ENCODE assay signal across 11 cellular contexts in the genomic region with DNA sequence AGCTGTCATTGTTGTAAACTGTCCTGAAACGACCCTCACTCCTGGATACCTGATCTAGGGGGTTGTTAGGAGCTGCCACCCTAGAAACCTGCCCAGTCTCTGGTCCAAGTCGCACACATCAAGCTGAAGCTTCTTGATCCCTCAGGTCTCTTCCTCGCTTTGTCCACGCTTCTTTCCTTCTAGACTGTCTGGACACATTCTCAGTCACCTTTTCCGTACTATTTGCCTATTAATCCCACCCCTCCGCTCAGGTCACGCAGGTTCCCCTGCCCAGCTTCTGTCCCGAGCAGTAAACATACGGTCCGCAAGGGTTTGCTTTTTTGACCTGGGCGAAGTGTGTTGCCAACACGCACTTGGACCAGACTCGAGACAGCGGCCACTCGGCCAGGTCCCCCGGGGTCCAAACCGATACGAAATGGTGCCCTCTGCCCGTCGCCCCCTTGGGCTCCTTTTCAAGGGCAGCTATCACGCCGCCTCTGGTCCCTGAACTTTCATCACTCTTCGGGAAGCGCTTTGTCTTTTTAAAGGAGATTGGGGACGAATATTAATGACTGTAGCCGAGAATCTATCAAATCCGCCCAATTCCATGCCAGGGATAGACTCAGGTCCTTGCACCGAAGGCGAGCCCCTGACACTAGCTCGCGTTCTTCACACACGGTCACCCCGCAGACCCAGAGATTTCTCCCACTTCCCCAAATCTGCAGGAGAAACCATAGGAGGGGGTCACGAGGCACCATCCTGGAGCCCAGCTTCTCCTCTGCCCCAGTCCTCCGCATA. TPM values are rescaled to one million over a fixed set of nuclear protein-coding genes. Genes with fewer than 3 reads are reported as not detected.
DNase-seq lines count a peak whose midpoint lies in the region; FAIRE-seq and TF ChIP-seq lines count a peak whose summit lies in the region.
"Had no signal": no experiment of that assay in that cellular context is flagged by ENCODE, and none has a peak within 500 bp of the region (broad histone marks: within the 10 kb centered on the region; RNA-seq: fewer than 3 reads in every experiment).

No MANE protein-coding gene starts in this region.

- FAIRE-seq in H54 (lab: Jason Lieb, UNC): no peak

- H3K27ac ChIP-seq in urinary bladder (ENCODE audit: low read depth): no peak overlapping the region
- H3K27ac ChIP-seq: SJSA1 had no signal

- TF ChIP-seq POLR2A in H54 (IDR thresholded peaks at IDR 0.05; ENCODE audit: low read depth, low read length): no peak

- no peak overlapping the region for H3K27ac Mint-ChIP-seq in nephron

- H3K4me1 Mint-ChIP-seq in nephron: peaks cover 6% of the 10 kb centered on the region

- peaks cover 56% of the 10 kb centered on the region for H3K27me3 Mint-ChIP-seq in nephron (ENCODE audit: low read depth)

- peaks cover 2% of the 10 kb centered on the region for H3K4me1 ChIP-seq in urinary bladder (ENCODE audit: insufficient read depth)
- H3K4me1 ChIP-seq: SJSA1 had no signal

- H3K4me3 ChIP-seq in fibroblast of the aortic adventitia (ENCODE audit: low read depth, low read length) (peak overlapping the region; percentile 74), urinary bladder (ENCODE audit: low read depth, low read length) (peak overlapping the region; percentile 23)
- H3K4me3 ChIP-seq: SJSA1 had no signal

- no peaks in the 10 kb centered on the region for H3K36me3 ChIP-seq in urinary bladder (ENCODE audit: insufficient read depth)
- H3K36me3 ChIP-seq: SJSA1 had no signal

- DNase-seq in NCI-H748 (lab: John Stamatoyannopoulos, UW; ENCODE audit: unreplicated experiment) (peak; percentile 66), NCI-H748 treated with DMSO at 0.1 percent for 48 hours (lab: John Stamatoyannopoulos, UW) (no peak), fibroblast of the aortic adventitia (ENCODE audit: low read depth) (no peak), NCI-H345 treated with DMSO at 0.1 percent for 48 hours (lab: John Stamatoyannopoulos, UW; ENCODE audit: unreplicated experiment) (no peak), H54 (ENCODE audit: insufficient read length, low spot score) (no peak), NCI-H1694 (lab: John Stamatoyannopoulos, UW) (no peak)
- DNase-seq: stimulated activated CD4-positive, alpha-beta T cell treated with anti-CD3 and anti-CD28 coated beads, Interleukin-15, amount 100 ng/mL, for 24 hours had no signal

- H3K9me3 Mint-ChIP-seq in nephron: no peaks in the 10 kb centered on the region

- 21% methylated on average over 35 of the region's 35 CpGs for WGBS in urinary bladder

- H3K4me3 Mint-ChIP-seq in nephron: peak overlapping the region; percentile 76 to 82 (median 79)

- no peaks in the 10 kb centered on the region for H3K36me3 Mint-ChIP-seq in nephron (ENCODE audit: low read depth)

- TF ChIP-seq CTCF in fibroblast of the aortic adventitia (IDR thresholded peaks at IDR 0.05; ENCODE audit: insufficient read depth, low read length) (no peak), nephron (IDR thresholded peaks at IDR 0.05; ENCODE audit: unreplicated experiment in 3 of 3) (no peak)

RNA-seq across cellular contexts. Expression of a gene that starts 0.8 kb away (rescaled TPM):
- 13.0 and 17.7 TPM in 2 replicates for total RNA-seq in fibroblast of the aortic adventitia (ENCODE audit: low replicate concordance)
- total RNA-seq in urinary bladder: 0.42 TPM
- polyA plus RNA-seq in urinary bladder: 2.5 TPM
- total RNA-seq: activated CD8-positive, alpha-beta memory T cell treated with anti-CD3 and anti-CD28 coated beads for 36 hours; SJSA1 had no signal
